In the genomic region with DNA sequence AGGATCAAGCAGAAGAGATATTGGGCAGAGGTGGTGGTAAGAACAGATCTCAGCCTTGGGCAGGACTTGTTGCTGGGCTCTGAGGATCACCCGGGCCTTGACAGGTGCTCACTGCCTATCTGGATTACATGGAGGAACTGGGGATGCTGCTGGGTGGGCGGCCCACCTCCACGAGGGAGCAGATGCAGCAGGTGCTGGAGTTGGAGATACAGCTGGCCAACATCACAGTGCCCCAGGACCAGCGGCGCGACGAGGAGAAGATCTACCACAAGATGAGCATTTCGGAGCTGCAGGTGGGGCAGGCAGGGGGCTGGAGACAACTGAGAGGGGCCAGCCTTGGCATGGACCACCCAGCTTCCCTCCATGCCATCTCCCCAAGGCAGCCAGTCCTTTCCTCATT, we compare ENCODE assay signal across 26 cellular contexts. TPM values are rescaled to one million over a fixed set of nuclear protein-coding genes. Genes with fewer than 3 reads are reported as not detected.
A peak's percentile ranks its signal among the peaks of the same experiment; 100 is the strongest.
DNase-seq lines count a peak whose midpoint lies in the region; ATAC-seq and TF ChIP-seq lines count a peak whose summit lies in the region.
"Had no signal": no experiment of that assay in that cellular context is flagged by ENCODE, and none has a peak within 500 bp of the region (broad histone marks: within the 10 kb centered on the region; RNA-seq: fewer than 3 reads in every experiment).

No MANE protein-coding gene starts in this region.

- intact Hi-C loops in Right ventricle myocardium superior (cut with DNase I), result loop anchor here (10.0 kb wide), 1 partner anchor 389 kb away; no protein-coding TSS in a partner anchor

- no peak overlapping the region for H3K23ac ChIP-seq in neuronal stem cell (ENCODE audit: low read depth, low read length, poor library complexity)

- no peak overlapping the region for H3K4me3 ChIP-seq in neuronal stem cell (ENCODE audit: low read length in 2 of 2)
- H3K4me3 ChIP-seq: BLaER1 had no signal

- peaks cover 14% of the 10 kb centered on the region for H3K27me3 Mint-ChIP-seq in chondrocyte (ENCODE audit: low read depth)

- H3K9me3 ChIP-seq in neuronal stem cell (replicated peaks in 1 of 2; ENCODE audit: control insufficient read depth in 2 of 2, insufficient read depth in 1 of 2, low read depth in 1 of 2, low read length in 2 of 2), result no peaks in the 10 kb centered on the region
- H3K9me3 ChIP-seq: BE2C, BLaER1 had no signal

- H3K4me2 ChIP-seq in neuronal stem cell (ENCODE audit: insufficient read depth, low read length, poor library complexity, severe bottlenecking), result peak overlapping the region; percentile 14
- H3K4me2 ChIP-seq: BLaER1 had no signal

- DNase-seq in chondrocyte (ENCODE audit: low spot score) (peak; percentile 81), neuronal stem cell (ENCODE audit: low spot score) (no peak), NCI-H2107 treated with DMSO at 0.1 percent for 48 hours (lab: John Stamatoyannopoulos, UW; ENCODE audit: unreplicated experiment) (no peak), Right ventricle myocardium superior (no peak), HPDE6-E6E7 (ENCODE audit: extremely low spot score) (no peak)
- DNase-seq: 8988T; ACHN; BE2C; C1 segment of cervical spinal cord; CD4-positive, alpha-beta memory T cell; CD4-positive, CD25-positive, alpha-beta regulatory T cell; CD8-positive, alpha-beta memory T cell; COR-L47; DMS 273 treated with DMSO at 0.1 percent for 48 hours; DMS153; DMS53; DMS79; DND-41; EL; GDM1 had no signal

- no peak overlapping the region for H2AK5ac ChIP-seq in neuronal stem cell (ENCODE audit: low read depth, low read length)

- H2BK15ac ChIP-seq in neuronal stem cell (ENCODE audit: low read length), result no peak overlapping the region

- no peak for ATAC-seq in Right ventricle myocardium superior (ENCODE audit: poor library complexity)

- no peak overlapping the region for H4K91ac ChIP-seq in neuronal stem cell (ENCODE audit: low read depth, low read length, poor library complexity)

- H3K27ac Mint-ChIP-seq in chondrocyte (ENCODE audit: unreplicated experiment), result no peak overlapping the region
- H3K27ac Mint-ChIP-seq: CD14-positive monocyte; CD4-positive, alpha-beta memory T cell; CD4-positive, CD25-positive, alpha-beta regulatory T cell had no signal

- H3K36me3 ChIP-seq in neuronal stem cell (replicated peaks in 1 of 2; ENCODE audit: control insufficient read depth in 2 of 2, insufficient read depth in 2 of 2, low read length in 2 of 2), result no peaks in the 10 kb centered on the region
- H3K36me3 ChIP-seq: BE2C, BLaER1 had no signal

- H3K27me3 ChIP-seq in neuronal stem cell (ENCODE audit: control insufficient read depth in 3 of 3, insufficient read depth in 3 of 3, low read depth in 1 of 3, low read length in 3 of 3), result peaks cover 0 to 40% (median 0%) of the 10 kb centered on the region in 3 experiments
- H3K27me3 ChIP-seq: BE2C, BLaER1 had no signal

- H3K18ac ChIP-seq in neuronal stem cell (ENCODE audit: low read length), result no peak overlapping the region

- H3K4me1 ChIP-seq in neuronal stem cell (ENCODE audit: control insufficient read depth in 2 of 2, insufficient read depth in 1 of 2, low read depth in 1 of 2, low read length in 2 of 2), result peaks cover 0 to 2% of the 10 kb centered on the region in 2 donors
- H3K4me1 ChIP-seq: BE2C, BLaER1 had no signal

- no peak overlapping the region for H3K27ac ChIP-seq in neuronal stem cell (replicated peaks; ENCODE audit: low read length)
- H3K27ac ChIP-seq: BLaER1 had no signal

- H3K4ac ChIP-seq in neuronal stem cell (ENCODE audit: low read length), result peak overlapping the region; percentile 70

- H3K79me1 ChIP-seq in neuronal stem cell (ENCODE audit: low read depth, low read length), result no peaks in the 10 kb centered on the region

- no peak overlapping the region for H2BK120ac ChIP-seq in neuronal stem cell (ENCODE audit: low read depth, low read length)

- H3K4me3 Mint-ChIP-seq in chondrocyte (ENCODE audit: unreplicated experiment), result no peak overlapping the region
- H3K4me3 Mint-ChIP-seq: CD4-positive, alpha-beta memory T cell; CD4-positive, CD25-positive, alpha-beta regulatory T cell; CD8-positive, alpha-beta memory T cell had no signal

- peaks cover 5% of the 10 kb centered on the region for H3K4me1 Mint-ChIP-seq in chondrocyte (ENCODE audit: low read depth)
- H3K4me1 Mint-ChIP-seq: CD4-positive, alpha-beta memory T cell; CD4-positive, CD25-positive, alpha-beta regulatory T cell; CD8-positive, alpha-beta memory T cell had no signal

- no peak overlapping the region for H4K8ac ChIP-seq in neuronal stem cell (ENCODE audit: low read depth, low read length)

- no peak overlapping the region for H2BK12ac ChIP-seq in neuronal stem cell (ENCODE audit: low read length)

- peak overlapping the region; percentile 56 for H3K9ac ChIP-seq in neuronal stem cell (ENCODE audit: low read depth, low read length, poor library complexity)
- H3K9ac ChIP-seq: BLaER1 had no signal

- H3K9me3 Mint-ChIP-seq in chondrocyte (ENCODE audit: low read depth), result no peaks in the 10 kb centered on the region
- H3K9me3 Mint-ChIP-seq: CD14-positive monocyte; CD4-positive, CD25-positive, alpha-beta regulatory T cell; CD8-positive, alpha-beta memory T cell had no signal

- no peaks in the 10 kb centered on the region for H3K36me3 Mint-ChIP-seq in chondrocyte (ENCODE audit: low read depth)
- H3K36me3 Mint-ChIP-seq: CD14-positive monocyte; CD4-positive, alpha-beta memory T cell; CD4-positive, CD25-positive, alpha-beta regulatory T cell; CD8-positive, alpha-beta memory T cell had no signal

- no peak overlapping the region for H2BK5ac ChIP-seq in neuronal stem cell (ENCODE audit: low read length)

- WGBS in neuronal stem cell (ENCODE audit: extremely low coverage in 2 of 2, insufficient read length in 2 of 2, insufficient replicate concordance in 1 of 2), 2 donors, result no CpG with 5 or more reads among the region's 8 CpGs

- H2AFZ ChIP-seq in neuronal stem cell (ENCODE audit: low read length), result no peak overlapping the region

- H3K14ac ChIP-seq in neuronal stem cell (ENCODE audit: low read length), result no peak overlapping the region

- TF ChIP-seq CTCF in chondrocyte (IDR thresholded peaks at IDR 0.05), result no peak

RNA-seq across cellular contexts. Expression of a gene that starts 7.9 kb away (rescaled TPM):
- not detected in 3 replicates for total RNA-seq in chondrocyte
- 0.04 TPM for polyA plus RNA-seq in neuronal stem cell (2013, experiment 1 of 2)
- polyA plus RNA-seq in neuronal stem cell (2013, experiment 2 of 2), result 0.06 TPM
- not detected for total RNA-seq in Right ventricle myocardium superior
- total RNA-seq: A673; CD4-positive, alpha-beta memory T cell; CD4-positive, CD25-positive, alpha-beta regulatory T cell; CD8-positive, alpha-beta memory T cell; Daoy; G401 had no signal
- polyA plus RNA-seq: AG04450; CD14-positive monocyte; CD4-positive, alpha-beta memory T cell; CD4-positive, CD25-positive, alpha-beta regulatory T cell; CD8-positive, alpha-beta memory T cell had no signal

RNA-seq across cellular contexts. Expression of a gene that starts 15.4 kb away (rescaled TPM):
- total RNA-seq in chondrocyte, result 237 to 288 TPM (median 238 TPM) in 3 replicates
- 114 TPM for polyA plus RNA-seq in neuronal stem cell (2013, experiment 1 of 2)
- 116 TPM for polyA plus RNA-seq in neuronal stem cell (2013, experiment 2 of 2)
- total RNA-seq in Right ventricle myocardium superior, result 237 TPM

RNA-seq across cellular contexts. Expression of a gene that starts 22.3 kb away (rescaled TPM):
- 3.2 to 5.3 TPM (median 3.9 TPM) in 3 replicates for total RNA-seq in chondrocyte
- 2.9 TPM for polyA plus RNA-seq in neuronal stem cell (2013, experiment 1 of 2)
- 2.7 TPM for polyA plus RNA-seq in neuronal stem cell (2013, experiment 2 of 2)
- not detected for total RNA-seq in Right ventricle myocardium superior
- polyA plus RNA-seq: CD14-positive monocyte; CD4-positive, alpha-beta memory T cell; CD4-positive, CD25-positive, alpha-beta regulatory T cell; CD8-positive, alpha-beta memory T cell had no signal

RNA-seq across cellular contexts. Expression of a gene that starts 30.7 kb away (rescaled TPM):
- 388 to 532 TPM (median 403 TPM) in 3 replicates for total RNA-seq in chondrocyte
- polyA plus RNA-seq in neuronal stem cell (2013, experiment 1 of 2), result 102 TPM
- polyA plus RNA-seq in neuronal stem cell (2013, experiment 2 of 2), result 99.2 TPM
- 254 TPM for total RNA-seq in Right ventricle myocardium superior

RNA-seq across cellular contexts. Expression of a gene that starts 34.2 kb away (rescaled TPM):
- total RNA-seq in chondrocyte (4.3 to 5.0 TPM (median 4.4 TPM) in 3 replicates), Right ventricle myocardium superior (1.6 TPM)
- 2.8 TPM for polyA plus RNA-seq in neuronal stem cell (2013, experiment 1 of 2)
- polyA plus RNA-seq in neuronal stem cell (2013, experiment 2 of 2), result 2.5 TPM
